ENCODE assay signal across 1 cellular context in genomic region chr19:45632468-45633196, GRCh38.
A peak's percentile ranks its signal among the peaks of the same experiment; 100 is the strongest.
TF ChIP-seq lines count a peak whose summit lies in the region.

No MANE protein-coding gene starts in this region.

TF ChIP-seq in K562, 482 proteins besides CTCF, POLR2A, EP300 and RAD21 (continued from another document and continues in another):
- peak; percentile 95 for TF ChIP-seq NBN (IDR thresholded peaks at IDR 0.05; ENCODE audit: low read depth)
- TF ChIP-seq KHSRP (IDR thresholded peaks at IDR 0.05) = peak; percentile 85
- no peak for TF ChIP-seq ZNF785 (CRISPR knock-in tag; IDR thresholded peaks at IDR 0.05)
- TF ChIP-seq KAT8 (IDR thresholded peaks at IDR 0.05; ENCODE audit: low read depth) = no peak
- TF ChIP-seq BDP1 (IDR thresholded peaks at IDR 0.05; ENCODE audit: insufficient read depth, insufficient read length) = no peak
- no peak for TF ChIP-seq HCFC1 (IDR thresholded peaks at IDR 0.05; ENCODE audit: low read depth, low read length)
- TF ChIP-seq MTA1 (IDR thresholded peaks at IDR 0.05; ENCODE audit: borderline replicate concordance) = no peak
- 0 out of 2 replicates have a peak, but pooled peaks have one; percentile 13 for TF ChIP-seq MYC (IDR thresholded peaks at IDR 0.05; ENCODE audit: low read depth, low read length)
- no peak for TF ChIP-seq MYC (CRISPR knock-in tag; IDR thresholded peaks at IDR 0.05; ENCODE audit: borderline replicate concordance, low read depth)
- no peak for TF ChIP-seq SREBF1 (IDR thresholded peaks at IDR 0.05; ENCODE audit: borderline replicate concordance, low read depth, low read length)
- no peak for TF ChIP-seq CEBPB (tag; IDR thresholded peaks at IDR 0.05)
- no peak for TF ChIP-seq HNRNPK (IDR thresholded peaks at IDR 0.05; ENCODE audit: low read depth, low read length, poor library complexity, severe bottlenecking)
- no peak for TF ChIP-seq CEBPG (CRISPR knock-in tag; IDR thresholded peaks at IDR 0.05)
- no peak for TF ChIP-seq CEBPG (tag; conservative IDR thresholded peaks at IDR 0.05 in 1 of 2, IDR thresholded peaks at IDR 0.05 in 1 of 2)
- peak; percentile 74 for TF ChIP-seq ZBTB12 (CRISPR knock-in tag; IDR thresholded peaks at IDR 0.05)
- TF ChIP-seq ZNF655 (CRISPR knock-in tag; IDR thresholded peaks at IDR 0.05) = no peak
- no peak for TF ChIP-seq ZBTB26 (CRISPR knock-in tag; IDR thresholded peaks at IDR 0.05)
- no peak for TF ChIP-seq PURB (CRISPR knock-in tag; IDR thresholded peaks at IDR 0.05; ENCODE audit: low read depth)
- no peak for TF ChIP-seq SRSF1 (IDR thresholded peaks at IDR 0.05; ENCODE audit: low read depth, low read length)
- TF ChIP-seq THRB (CRISPR knock-in tag; conservative IDR thresholded peaks at IDR 0.05) = no peak
- no peak for TF ChIP-seq HDGF (IDR thresholded peaks at IDR 0.05)
- no peak for TF ChIP-seq ZBTB17 (CRISPR knock-in tag; IDR thresholded peaks at IDR 0.05)
- no peak for TF ChIP-seq YBX1 (IDR thresholded peaks at IDR 0.05)
- TF ChIP-seq CCNT2 (IDR thresholded peaks at IDR 0.05; ENCODE audit: borderline replicate concordance, extremely low read depth, insufficient read length, low read depth, low read length) = no peak
- TF ChIP-seq MBD2 (IDR thresholded peaks at IDR 0.05; ENCODE audit: borderline replicate concordance, low read depth) = no peak
- no peak for TF ChIP-seq SPI1 (IDR thresholded peaks at IDR 0.05; ENCODE audit: borderline replicate concordance, low read depth, low read length)
- no peak for TF ChIP-seq SAFB2 (IDR thresholded peaks at IDR 0.05; ENCODE audit: borderline replicate concordance, low read depth, low read length, severe bottlenecking)
- TF ChIP-seq BRCA1 (IDR thresholded peaks at IDR 0.05) = no peak
- no peak for TF ChIP-seq BRCA1 (CRISPR knock-in tag; IDR thresholded peaks at IDR 0.05)
- no peak for TF ChIP-seq RBM25 (IDR thresholded peaks at IDR 0.05; ENCODE audit: low read depth, low read length, severe bottlenecking)
- TF ChIP-seq MAFG (tag; conservative IDR thresholded peaks at IDR 0.05) = no peak
- no peak for TF ChIP-seq BHLHE40 (IDR thresholded peaks at IDR 0.05; ENCODE audit: low read length)
- no peak for TF ChIP-seq CHCHD3 (CRISPR knock-in tag; IDR thresholded peaks at IDR 0.05)
- TF ChIP-seq ZBTB33 (CRISPR knock-in tag; IDR thresholded peaks at IDR 0.05) = peak; percentile 86
- no peak for TF ChIP-seq ZNF274 (IDR thresholded peaks at IDR 0.05; ENCODE audit: borderline replicate concordance, low read depth, low read length)
- TF ChIP-seq HNRNPL (IDR thresholded peaks at IDR 0.05; ENCODE audit: low read depth, low read length) = no peak
- TF ChIP-seq KLF16 (IDR thresholded peaks at IDR 0.05) = no peak
- TF ChIP-seq CEBPZ (IDR thresholded peaks at IDR 0.05; ENCODE audit: borderline replicate concordance, low read depth, low read length) = no peak
- no peak for TF ChIP-seq TFAM (CRISPR knock-in tag; conservative IDR thresholded peaks at IDR 0.05)
- no peak for TF ChIP-seq RCOR1 (IDR thresholded peaks at IDR 0.05; ENCODE audit: borderline replicate concordance in 1 of 2, low read depth in 2 of 2, low read length in 2 of 2)
- TF ChIP-seq ZNF584 (CRISPR knock-in tag; IDR thresholded peaks at IDR 0.05; ENCODE audit: low read depth) = no peak
- TF ChIP-seq CREB1 (IDR thresholded peaks at IDR 0.05) = peak; percentile 73; the same call in 1 of the 2 replicates
- TF ChIP-seq CREB1 (CRISPR knock-in tag; IDR thresholded peaks at IDR 0.05) = peak; percentile 93
- TF ChIP-seq FUS (optimal IDR thresholded peaks at IDR 0.05; ENCODE audit: low read depth, low read length) = no peak
- no peak for TF ChIP-seq TCFL5 (CRISPR knock-in tag; conservative IDR thresholded peaks at IDR 0.05)
- no peak for TF ChIP-seq PREB (CRISPR knock-in tag; IDR thresholded peaks at IDR 0.05)
- TF ChIP-seq NFRKB (IDR thresholded peaks at IDR 0.05; ENCODE audit: low read depth) = no peak
- no peak for TF ChIP-seq FOXP4 (CRISPR knock-in tag; IDR thresholded peaks at IDR 0.05; ENCODE audit: borderline replicate concordance)
- TF ChIP-seq ZC3H11A (IDR thresholded peaks at IDR 0.05; ENCODE audit: low read depth, low read length) = no peak
- TF ChIP-seq ZHX1 (conservative IDR thresholded peaks at IDR 0.05; ENCODE audit: low read length) = no peak
- no peak for TF ChIP-seq IRF2 (CRISPR knock-in tag; IDR thresholded peaks at IDR 0.05)
- peak; percentile 82 for TF ChIP-seq JUNB (CRISPR knock-in tag; conservative IDR thresholded peaks at IDR 0.05)
- no peak for TF ChIP-seq ATF2 (CRISPR knock-in tag; IDR thresholded peaks at IDR 0.05)
